ENCODE assay signal across 8 cellular contexts in the genomic region with DNA sequence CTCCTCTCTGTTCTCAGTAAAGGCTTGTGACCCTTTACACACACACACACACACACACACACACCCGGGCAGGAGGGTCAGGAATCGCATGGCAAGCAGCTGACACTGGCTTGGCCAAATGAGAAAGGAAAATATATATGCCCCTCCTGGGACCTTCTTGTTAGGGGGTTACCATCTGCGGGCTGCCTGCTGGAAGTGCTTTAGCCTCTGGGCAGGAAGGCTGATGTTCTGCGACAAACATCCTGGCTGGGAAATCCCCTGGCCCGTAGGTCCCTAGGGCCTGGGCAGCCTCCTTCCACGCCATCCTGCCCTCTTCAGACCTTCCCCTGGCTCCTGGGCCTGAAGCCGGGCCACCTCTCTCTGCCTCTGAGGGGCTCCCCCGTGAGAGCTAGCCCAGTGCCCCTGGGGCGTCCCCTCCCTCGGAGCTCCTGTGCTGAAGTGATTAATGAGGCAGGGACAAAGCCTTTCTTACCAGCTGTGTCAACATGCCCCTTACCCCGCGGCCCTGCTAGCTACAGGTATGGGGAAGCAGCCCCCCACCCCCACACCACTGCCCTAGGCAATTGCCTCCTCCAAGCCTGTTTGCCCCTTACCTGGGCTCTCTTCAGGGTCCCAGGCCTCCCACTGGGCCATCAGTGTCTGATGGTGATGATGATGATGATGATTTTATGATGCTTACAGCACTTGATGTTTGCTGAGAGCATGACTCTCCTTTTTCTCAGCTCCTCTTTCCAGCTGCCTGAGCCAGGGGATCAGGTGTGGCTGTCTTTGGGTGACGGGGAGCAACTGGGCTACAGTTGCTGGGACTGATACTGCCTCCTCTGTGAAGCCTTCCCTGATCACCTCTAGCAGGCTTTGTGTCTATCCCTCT. TPM values are rescaled to one million over a fixed set of nuclear protein-coding genes. Genes with fewer than 3 reads are reported as not detected.
DNase-seq lines count a peak whose midpoint lies in the region; ATAC-seq and TF ChIP-seq lines count a peak whose summit lies in the region.

No MANE protein-coding gene starts in this region.

- no peak for TF ChIP-seq POLR2A in gastroesophageal sphincter (IDR thresholded peaks at IDR 0.05)

- H3K27me3 ChIP-seq in BLaER1 = no peaks in the 10 kb centered on the region
- peaks cover 6% of the 10 kb centered on the region for H3K27me3 ChIP-seq in gastroesophageal sphincter

- peak overlapping the region; percentile 48; the same call in 1 of the 2 replicates for H3K9ac ChIP-seq in BLaER1

- H3K4me2 ChIP-seq in BLaER1 = peak overlapping the region; percentile 82

- H3K9me3 ChIP-seq in BLaER1 (no peaks in the 10 kb centered on the region), gastroesophageal sphincter (no peaks in the 10 kb centered on the region)

- no peak for TF ChIP-seq EP300 in gastroesophageal sphincter (IDR thresholded peaks at IDR 0.05)

- peak; percentile 47 for ATAC-seq in GM21367 (IDR thresholded peaks at IDR 0.05; ENCODE audit: unreplicated experiment)
- ATAC-seq in gastroesophageal sphincter = no peak

- DNase-seq in NCI-H345 treated with DMSO at 0.1 percent for 48 hours (lab: John Stamatoyannopoulos, UW; ENCODE audit: unreplicated experiment) = peak; percentile 81
- DNase-seq in activated effector memory CD4-positive, alpha-beta T cell treated with Interleukin-2 at 50 U/mL for 16 hours = peak; percentile 18
- peak; percentile 86 for DNase-seq in kidney tubule cell (ENCODE audit: low spot score)
- DNase-seq in NCI-H128 (lab: John Stamatoyannopoulos, UW; ENCODE audit: unreplicated experiment) = no peak
- DNase-seq in GF-D8 (lab: John Stamatoyannopoulos, UW) = no peak

- 68% methylated on average over 7 of the region's 13 CpGs; no CpG with 5 or more reads in 1 of the 2 donors for WGBS in gastroesophageal sphincter (ENCODE audit: low coverage in 1 of 2), 2 donors

- H4K20me1 ChIP-seq in BLaER1 = no peaks in the 10 kb centered on the region; the same call in 1 of the 2 replicates

- H3K4me3 ChIP-seq in BLaER1 (no peak overlapping the region), gastroesophageal sphincter (no peak overlapping the region)

- TF ChIP-seq CTCF in gastroesophageal sphincter (IDR thresholded peaks at IDR 0.05) = no peak

- peaks cover 56% of the 10 kb centered on the region for H3K4me1 ChIP-seq in BLaER1
- peaks cover 0 to 33% (median 6%) of the 10 kb centered on the region in 3 donors for H3K4me1 ChIP-seq in gastroesophageal sphincter

- H3K36me3 ChIP-seq in BLaER1 (no peaks in the 10 kb centered on the region), gastroesophageal sphincter (no peaks in the 10 kb centered on the region)

- H3K27ac ChIP-seq in BLaER1 (peak overlapping the region; percentile 54; the same call in 1 of the 2 replicates), gastroesophageal sphincter (peak overlapping the region in 2 of 4 donors; percentile 5 to 57)

RNA-seq across cellular contexts. Expression of a gene that starts 32.8 kb away (rescaled TPM):
- total RNA-seq in gastroesophageal sphincter = 1 to 10 TPM in 1 of 4 donors, under 1 TPM in 2, not detected in 1; 0.67 to 2.6 (median 0.96) TPM

Comparison
In these comparisons a context has a peak if more than half of its experiments do, and no peak if none do; other contexts are left out.
1. DNase-seq: peak in NCI-H345 treated with DMSO at 0.1 percent for 48 hours (single experiment), activated effector memory CD4-positive, alpha-beta T cell treated with Interleukin-2 at 50 U/mL for 16 hours (single experiment) and kidney tubule cell (single experiment); none in NCI-H128 (single experiment) and GF-D8 (single experiment).